In the genomic region with DNA sequence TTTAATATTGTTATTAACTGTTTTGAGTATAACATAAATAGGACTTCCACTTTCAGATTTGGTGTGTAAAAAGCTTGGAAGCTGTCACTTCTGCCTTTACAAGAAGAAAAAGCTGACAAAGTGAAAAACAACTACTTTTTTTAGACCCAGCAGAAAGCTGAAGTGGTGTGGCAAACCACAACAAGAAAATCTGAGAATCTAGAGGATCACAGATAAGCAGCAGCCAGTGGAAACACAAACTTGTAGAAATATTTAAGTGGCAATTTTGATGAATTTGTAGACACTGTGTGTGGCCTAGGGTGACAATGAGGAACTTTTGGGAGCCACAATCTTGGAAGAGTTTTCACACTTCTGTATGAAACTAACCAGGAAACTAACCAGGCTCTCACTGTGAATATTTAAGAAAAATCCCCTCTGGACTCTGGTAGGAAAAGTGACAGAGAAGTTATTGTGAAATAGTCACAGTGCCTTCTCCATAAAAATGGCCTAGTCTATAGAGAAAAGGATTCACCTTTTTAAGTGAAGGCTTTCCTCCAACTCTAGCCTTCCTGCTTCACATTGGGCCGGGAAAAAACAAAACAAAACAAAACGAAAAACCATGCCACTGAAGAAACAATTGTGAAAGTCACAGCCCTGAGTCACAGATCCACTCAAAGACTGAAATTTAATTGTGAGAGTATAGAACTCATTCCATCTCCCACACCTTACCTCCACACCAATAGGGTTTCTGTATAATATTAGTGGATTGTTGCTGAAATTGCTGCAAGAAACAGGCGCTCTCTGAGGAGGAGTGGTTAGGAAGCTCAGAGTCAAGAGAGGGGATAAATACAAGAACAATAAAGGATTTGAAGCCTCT, we compare ENCODE assay signal across 10 cellular contexts. TPM values are rescaled to one million over a fixed set of nuclear protein-coding genes. Genes with fewer than 3 reads are reported as not detected.
DNase-seq lines count a peak whose midpoint lies in the region; ATAC-seq and TF ChIP-seq lines count a peak whose summit lies in the region.
"Had no signal": no experiment of that assay in that cellular context is flagged by ENCODE, and none has a peak within 500 bp of the region (broad histone marks: within the 10 kb centered on the region; RNA-seq: fewer than 3 reads in every experiment).

No MANE protein-coding gene starts in this region.

- H3K4me1 Mint-ChIP-seq in CD14-positive monocyte = peaks cover 33% of the 10 kb centered on the region
- no peaks in the 10 kb centered on the region for H3K4me1 Mint-ChIP-seq in activated T-helper 17 cell treated with anti-CD3 and anti-CD28 coated beads, Interleukin-2, amount 50 U/mL, for 72 hours

- peak overlapping the region; percentile 9 to 85 (median 62) for H3K27ac Mint-ChIP-seq in CD14-positive monocyte
- no peak overlapping the region for H3K27ac Mint-ChIP-seq in activated T-helper 17 cell treated with anti-CD3 and anti-CD28 coated beads, Interleukin-2, amount 50 U/mL, for 72 hours

- peaks cover 0 to 3% (median 2%) of the 10 kb centered on the region in 7 donors for H3K9me3 Mint-ChIP-seq in CD14-positive monocyte
- no peaks in the 10 kb centered on the region for H3K9me3 Mint-ChIP-seq in activated T-helper 17 cell treated with anti-CD3 and anti-CD28 coated beads, Interleukin-2, amount 50 U/mL, for 72 hours

- DNase-seq in CD14-positive monocyte (ENCODE audit: low spot score) (no peak), H4 (ENCODE audit: low spot score) (no peak), left colon (no peak), AG20443 (ENCODE audit: low spot score) (no peak), DMS79 treated with DMSO at 0.1 percent for 48 hours (lab: John Stamatoyannopoulos, UW) (no peak)
- DNase-seq: activated effector memory CD4-positive, alpha-beta T cell treated with Interleukin-2 at 50 U/mL for 16 hours; NCI-H1930 had no signal

- peak overlapping the region; percentile 31 to 58 for H3K4me3 Mint-ChIP-seq in CD14-positive monocyte
- H3K4me3 Mint-ChIP-seq in activated T-helper 17 cell treated with anti-CD3 and anti-CD28 coated beads, Interleukin-2, amount 50 U/mL, for 72 hours = no peak overlapping the region

- no peak for TF ChIP-seq CTCF in CD14-positive monocyte (IDR thresholded peaks at IDR 0.05)

- intact Hi-C loops in CD14-positive monocyte (cut with micrococcal nuclease) = no loop called here
- intact Hi-C loops in left colon (cut with DNase I, micrococcal nuclease) = no loop called here

- peaks cover 0 to 3% (median 0%) of the 10 kb centered on the region in 3 donors for H3K27me3 Mint-ChIP-seq in CD14-positive monocyte (ENCODE audit: low read depth in 3 of 3)
- H3K27me3 Mint-ChIP-seq in activated T-helper 17 cell treated with anti-CD3 and anti-CD28 coated beads, Interleukin-2, amount 50 U/mL, for 72 hours = peaks cover 15% of the 10 kb centered on the region

- peak; percentile 75 for ATAC-seq in GM19328 (IDR thresholded peaks at IDR 0.05; ENCODE audit: unreplicated experiment)
- peak; percentile 91 for ATAC-seq in HG03095 (IDR thresholded peaks at IDR 0.05; ENCODE audit: unreplicated experiment)
- ATAC-seq in activated T-helper 17 cell treated with anti-CD3 and anti-CD28 coated beads, Interleukin-2, amount 50 U/mL, for 72 hours (replicated peaks) = peak; percentile 52
- no peak for ATAC-seq in left colon

- H3K36me3 Mint-ChIP-seq in CD14-positive monocyte = no peaks in the 10 kb centered on the region
- H3K36me3 Mint-ChIP-seq in activated T-helper 17 cell treated with anti-CD3 and anti-CD28 coated beads, Interleukin-2, amount 50 U/mL, for 72 hours (ENCODE audit: low read depth) = no peaks in the 10 kb centered on the region

RNA-seq across cellular contexts. Expression of gene GUCY1A1, which starts 26.7 kb away (rescaled TPM):
- 1 to 10 TPM in 1 of 2 donors, under 1 TPM in 1; 0.88 to 1.2 TPM for polyA plus RNA-seq in CD14-positive monocyte
- not detected for total RNA-seq in activated T-helper 17 cell treated with anti-CD3 and anti-CD28 coated beads, Interleukin-2, amount 50 U/mL, for 72 hours
- total RNA-seq in H4 (2014; rRNA removed; shearing (Covaris generic)) = 3.1 TPM in 2 replicates
- 10 to 100 TPM in 1 of 2 donors, 1 to 10 TPM in 1; 2.7 to 21.4 TPM for total RNA-seq in left colon
